ENCODE assay signal across 17 cellular contexts in the genomic region with DNA sequence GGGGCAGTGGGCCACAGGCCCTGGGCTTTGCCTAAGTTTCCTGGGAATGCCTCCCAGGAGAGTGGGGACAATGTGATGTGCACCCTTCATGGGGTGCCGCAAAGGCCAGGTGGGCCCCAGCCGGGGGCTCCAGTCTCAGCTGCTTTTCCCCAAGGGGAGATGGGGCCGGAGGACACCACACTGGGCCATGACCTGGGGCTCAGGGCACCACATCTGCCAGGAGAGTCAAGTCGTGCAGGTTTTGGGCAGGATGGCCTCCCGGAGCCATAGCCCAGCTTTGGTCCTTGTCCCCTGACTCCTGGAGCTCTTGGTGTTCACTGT. TPM values are rescaled to one million over a fixed set of nuclear protein-coding genes. Genes with fewer than 3 reads are reported as not detected.
DNase-seq lines count a peak whose midpoint lies in the region; ATAC-seq and TF ChIP-seq lines count a peak whose summit lies in the region.
"Had no signal": no experiment of that assay in that cellular context is flagged by ENCODE, and none has a peak within 500 bp of the region (broad histone marks: within the 10 kb centered on the region; RNA-seq: fewer than 3 reads in every experiment).

No MANE protein-coding gene starts in this region.

- no peak for ATAC-seq in HG02981 (IDR thresholded peaks at IDR 0.05; ENCODE audit: unreplicated experiment)
- ATAC-seq: A549 had no signal

- H3K27ac ChIP-seq in layer of hippocampus (ENCODE audit: low read depth, low read length), result peak overlapping the region; percentile 99
- peak overlapping the region; percentile 99 for H3K27ac ChIP-seq in substantia nigra (ENCODE audit: low read depth, low read length, poor library complexity, severe bottlenecking)
- H3K27ac ChIP-seq: 22Rv1, A549, GM23248 had no signal

- no peaks in the 10 kb centered on the region for H3K9me3 Mint-ChIP-seq in activated T-cell treated with anti-CD3 and anti-CD28 coated beads, Interleukin-2, amount 50 U/mL, for 24 hours
- H3K9me3 Mint-ChIP-seq in chondrocyte (ENCODE audit: low read depth), result no peaks in the 10 kb centered on the region
- H3K9me3 Mint-ChIP-seq: CD14-positive monocyte; CD4-positive, alpha-beta memory T cell had no signal

- H3K36me3 Mint-ChIP-seq in activated T-cell treated with anti-CD3 and anti-CD28 coated beads, Interleukin-2, amount 50 U/mL, for 24 hours (ENCODE audit: low read depth), result peaks cover 27% of the 10 kb centered on the region
- H3K36me3 Mint-ChIP-seq in chondrocyte (ENCODE audit: low read depth), result peaks cover 2% of the 10 kb centered on the region
- H3K36me3 Mint-ChIP-seq: CD14-positive monocyte had no signal

- no peaks in the 10 kb centered on the region for H3K27me3 ChIP-seq in layer of hippocampus (ENCODE audit: control insufficient read depth, insufficient read depth, low read length)

- H3K4me3 Mint-ChIP-seq in activated T-cell treated with anti-CD3 and anti-CD28 coated beads, Interleukin-2, amount 50 U/mL, for 24 hours, result no peak overlapping the region
- no peak overlapping the region for H3K4me3 Mint-ChIP-seq in chondrocyte (ENCODE audit: unreplicated experiment)
- H3K4me3 Mint-ChIP-seq: CD14-positive monocyte; CD4-positive, alpha-beta memory T cell had no signal

- H3K4me1 Mint-ChIP-seq in activated T-cell treated with anti-CD3 and anti-CD28 coated beads, Interleukin-2, amount 50 U/mL, for 24 hours (ENCODE audit: low read depth), result peaks cover 1% of the 10 kb centered on the region
- peaks cover 13% of the 10 kb centered on the region for H3K4me1 Mint-ChIP-seq in chondrocyte (ENCODE audit: low read depth)
- H3K4me1 Mint-ChIP-seq: CD14-positive monocyte had no signal

- no peak for TF ChIP-seq CTCF in chondrocyte (IDR thresholded peaks at IDR 0.05)

- peak overlapping the region; percentile 18 for H3K27ac Mint-ChIP-seq in activated T-cell treated with anti-CD3 and anti-CD28 coated beads, Interleukin-2, amount 50 U/mL, for 24 hours
- no peak overlapping the region for H3K27ac Mint-ChIP-seq in chondrocyte (ENCODE audit: unreplicated experiment)

- no peak for DNase-seq in activated T-cell treated with anti-CD3 and anti-CD28 coated beads, Interleukin-2, amount 50 U/mL, for 24 hours
- DNase-seq in activated T-cell treated with anti-CD3 and anti-CD28 coated beads for 4 hours, result no peak
- peak; percentile 55 for DNase-seq in chondrocyte (ENCODE audit: low spot score)
- peak in 1 of 49 donors; percentile 42 for DNase-seq in substantia nigra (lab: John Stamatoyannopoulos, UW)
- DNase-seq in NCI-H2227 treated with DMSO at 0.1 percent for 48 hours (lab: John Stamatoyannopoulos, UW), result no peak
- DNase-seq in inferior parietal cortex (ENCODE audit: extremely low spot score), result no peak
- DNase-seq: AML-193; CD4-positive, alpha-beta memory T cell; DMS153; DMS79; GDM1; GM23248 had no signal

- H3K27me3 Mint-ChIP-seq in activated T-cell treated with anti-CD3 and anti-CD28 coated beads, Interleukin-2, amount 50 U/mL, for 24 hours, result no peaks in the 10 kb centered on the region
- no peaks in the 10 kb centered on the region for H3K27me3 Mint-ChIP-seq in chondrocyte (ENCODE audit: low read depth)
- H3K27me3 Mint-ChIP-seq: CD4-positive, alpha-beta memory T cell had no signal

RNA-seq across cellular contexts. Expression of a gene that starts 12.2 kb away (rescaled TPM):
- 13.8 to 14.1 TPM (median 13.8 TPM) in 3 replicates for total RNA-seq in chondrocyte

RNA-seq across cellular contexts. Expression of a gene that starts 48.4 kb away (rescaled TPM):
- 17.4 to 25.3 TPM (median 24.4 TPM) in 3 replicates for total RNA-seq in chondrocyte
